In genomic region chr3:22979581-22979980, GRCh38 we compare ENCODE assay signal across 32 cellular contexts.
"Had no signal": no experiment of that assay in that cellular context is flagged by ENCODE, and none has a peak within 500 bp of the region (broad histone marks: within the 10 kb centered on the region; RNA-seq: fewer than 3 reads in every experiment).

No MANE protein-coding gene starts in this region.

- H3K27ac ChIP-seq: ascending aorta, PC-9, RWPE1, WERI-Rb-1 had no signal

- H3K27me3 ChIP-seq: ascending aorta, MG63 had no signal

- H3K27ac Mint-ChIP-seq: activated CD8-positive, alpha-beta T cell treated with anti-CD3 and anti-CD28 coated beads for 36 hours; activated naive CD8-positive, alpha-beta T cell treated with anti-CD3 and anti-CD28 coated beads for 36 hours; activated T-cell treated with anti-CD3 and anti-CD28 coated beads, Interleukin-2, amount 50 U/mL, for 72 hours; activated T-helper 17 cell treated with anti-CD3 and anti-CD28 coated beads, Interleukin-2, amount 50 U/mL, for 72 hours had no signal

- H2AFZ ChIP-seq: PC-9 had no signal

- H3K9me3 ChIP-seq: MG63 had no signal

- DNase-seq: activated CD4-positive, alpha-beta T cell treated with anti-CD3 and anti-CD28 coated beads for 1 hour; activated CD4-positive, alpha-beta T cell treated with anti-CD3 and anti-CD28 coated beads for 48 hours; activated CD4-positive, alpha-beta T cell treated with anti-CD3 and anti-CD28 coated beads, Interleukin-2, amount 50 U/mL, for 4 hours; activated CD4-positive, CD25-positive, alpha-beta regulatory T cell; activated CD8-positive, alpha-beta T cell treated with anti-CD3 and anti-CD28 coated beads for 36 hours; activated effector memory CD4-positive, alpha-beta T cell treated with anti-CD3 and anti-CD28 coated beads, Interleukin-2, amount 50 U/mL, for 16 hours; activated naive CD4-positive, alpha-beta T cell; activated naive CD4-positive, alpha-beta T cell treated with anti-CD3 and anti-CD28 coated beads, Interleukin-2, amount 50 U/mL, for 16 hours; activated naive CD8-positive, alpha-beta T cell treated with anti-CD3 and anti-CD28 coated beads for 36 hours; activated T-cell treated with anti-CD3 and anti-CD28 coated beads, Interleukin-2, amount 50 U/mL, for 1 hour; activated T-cell treated with anti-CD3 and anti-CD28 coated beads, Interleukin-2, amount 50 U/mL, for 72 hours; amygdala; central memory CD4-positive, alpha-beta T cell; Karpas-422; KBM-7; MG63; MV-4-11; NCI-H1092; NCI-H1436 treated with DMSO at 0.1 percent for 48 hours; NCI-H1694 treated with DMSO at 0.1 percent for 48 hours; NCI-H2029; NCI-H345; NCI-H524 treated with DMSO at 0.1 percent for 48 hours; SIG-M5; SW 1271; T-helper 1 cell; T1000; WERI-Rb-1 had no signal

- ATAC-seq: activated CD8-positive, alpha-beta T cell treated with anti-CD3 and anti-CD28 coated beads for 36 hours; activated T-cell treated with anti-CD3 and anti-CD28 coated beads, Interleukin-2, amount 50 U/mL, for 72 hours; activated T-helper 17 cell treated with anti-CD3 and anti-CD28 coated beads, Interleukin-2, amount 50 U/mL, for 72 hours had no signal

- H3K36me3 Mint-ChIP-seq: activated naive CD8-positive, alpha-beta T cell treated with anti-CD3 and anti-CD28 coated beads for 36 hours had no signal

- H3K27me3 Mint-ChIP-seq: activated CD8-positive, alpha-beta T cell treated with anti-CD3 and anti-CD28 coated beads for 36 hours; activated naive CD8-positive, alpha-beta T cell treated with anti-CD3 and anti-CD28 coated beads for 36 hours; activated T-helper 17 cell treated with anti-CD3 and anti-CD28 coated beads, Interleukin-2, amount 50 U/mL, for 72 hours had no signal

- H3K4me2 ChIP-seq: PC-9 had no signal

- H3K4me3 Mint-ChIP-seq: activated CD8-positive, alpha-beta T cell treated with anti-CD3 and anti-CD28 coated beads for 36 hours; activated naive CD8-positive, alpha-beta T cell treated with anti-CD3 and anti-CD28 coated beads for 36 hours; activated T-cell treated with anti-CD3 and anti-CD28 coated beads, Interleukin-2, amount 50 U/mL, for 72 hours; activated T-helper 17 cell treated with anti-CD3 and anti-CD28 coated beads, Interleukin-2, amount 50 U/mL, for 72 hours had no signal

- H3K9me3 Mint-ChIP-seq: activated CD8-positive, alpha-beta T cell treated with anti-CD3 and anti-CD28 coated beads for 36 hours; activated naive CD8-positive, alpha-beta T cell treated with anti-CD3 and anti-CD28 coated beads for 36 hours; activated T-helper 17 cell treated with anti-CD3 and anti-CD28 coated beads, Interleukin-2, amount 50 U/mL, for 72 hours had no signal

- H3K4me1 Mint-ChIP-seq: activated T-helper 17 cell treated with anti-CD3 and anti-CD28 coated beads, Interleukin-2, amount 50 U/mL, for 72 hours had no signal

- H3K36me3 ChIP-seq: ascending aorta, MG63, WERI-Rb-1 had no signal

- H3K4me3 ChIP-seq: ascending aorta, MG63, PC-9 had no signal

- H3K4me1 ChIP-seq: ascending aorta had no signal
